1 cellular context compared by ENCODE assay signal in genomic region chr11:32895471-32895870, GRCh38.
TF ChIP-seq lines count a peak whose summit lies in the region.

No MANE protein-coding gene starts in this region.

TF ChIP-seq in IMR-90, 13 proteins besides CTCF, POLR2A, EP300 and RAD21 (continued from another document):
- TF ChIP-seq ELK1 (IDR thresholded peaks at IDR 0.05; ENCODE audit: borderline replicate concordance, low read depth, low read length) = no peak
- no peak for TF ChIP-seq CEBPB (IDR thresholded peaks at IDR 0.05; ENCODE audit: low read depth, low read length)
- no peak for TF ChIP-seq SMC3 (IDR thresholded peaks at IDR 0.05; ENCODE audit: low read depth, low read length)
- no peak for TF ChIP-seq USF2 (IDR thresholded peaks at IDR 0.05; ENCODE audit: low read depth, low read length)
- no peak for TF ChIP-seq NFE2L2 (IDR thresholded peaks at IDR 0.05; ENCODE audit: low read depth, low read length)
- TF ChIP-seq FOS (IDR thresholded peaks at IDR 0.05; ENCODE audit: low read depth, low read length) = no peak
- TF ChIP-seq MAZ (IDR thresholded peaks at IDR 0.05; ENCODE audit: borderline replicate concordance, low read depth, low read length) = no peak
- no peak for TF ChIP-seq CHD1 (IDR thresholded peaks at IDR 0.05; ENCODE audit: low read depth, low read length)
- TF ChIP-seq MXI1 (IDR thresholded peaks at IDR 0.05; ENCODE audit: borderline replicate concordance, low read depth, low read length) = no peak
- no peak for TF ChIP-seq RCOR1 (IDR thresholded peaks at IDR 0.05; ENCODE audit: insufficient replicate concordance, low read length)
- TF ChIP-seq RFX5 (IDR thresholded peaks at IDR 0.05; ENCODE audit: low read depth, low read length) = no peak
